Comparison of ENCODE assay signal across 8 cellular contexts in the genomic region with DNA sequence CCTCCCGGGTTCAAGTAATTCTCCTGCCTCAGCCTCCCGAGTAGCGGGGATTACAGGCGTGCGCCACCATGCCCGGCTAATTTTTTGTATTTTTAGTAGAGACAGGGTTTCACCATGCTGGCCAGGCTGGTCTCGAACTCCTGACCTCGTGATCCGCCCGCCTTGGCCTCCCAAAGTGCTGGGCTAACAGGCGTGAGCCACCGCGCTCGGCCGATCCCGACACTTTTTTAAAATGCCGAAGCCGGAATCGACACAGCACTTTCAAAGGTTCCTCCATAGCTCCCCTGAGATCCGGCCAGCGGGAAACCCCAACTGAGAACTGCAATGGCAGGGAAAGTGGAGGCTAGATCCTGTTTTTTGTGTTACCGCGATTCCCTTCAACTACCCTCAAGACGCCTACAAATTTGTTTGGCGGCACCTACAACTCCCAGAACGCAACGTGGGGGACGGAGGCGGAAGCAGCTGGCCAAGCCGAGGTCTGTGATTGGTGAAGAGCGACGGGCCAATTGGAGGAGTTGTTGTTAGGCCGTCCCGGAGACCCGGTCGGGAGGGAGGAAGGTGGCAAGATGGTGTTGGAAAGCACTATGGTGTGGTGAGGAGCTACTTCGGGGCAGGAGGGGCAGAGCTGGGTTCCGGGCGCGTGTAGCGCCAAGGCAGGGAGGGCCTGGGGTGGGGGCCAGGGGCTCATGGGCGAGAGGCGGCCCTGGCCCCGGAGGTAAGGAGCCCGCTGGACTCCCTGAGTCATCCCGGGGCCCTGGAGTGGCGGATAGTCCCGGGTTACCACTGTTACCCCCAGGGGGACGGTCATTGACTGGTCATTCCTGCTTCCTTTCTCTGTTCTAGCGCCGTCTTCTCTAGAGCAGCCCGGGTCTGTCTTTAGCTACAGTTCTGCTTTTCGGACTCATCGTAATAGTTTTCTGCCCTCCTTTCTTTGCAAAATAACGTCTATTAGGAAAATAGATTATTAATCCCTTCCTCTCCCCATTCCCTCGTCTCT. TPM values are rescaled to one million over a fixed set of nuclear protein-coding genes. Genes with fewer than 3 reads are reported as not detected.
DNase-seq lines count a peak whose midpoint lies in the region; ATAC-seq and TF ChIP-seq lines count a peak whose summit lies in the region.

A gene (plus strand): TSS at position 518 of the 997 bp plus-strand sequence. CDS start 49 bp downstream, at position 567.

- H3K9me3 ChIP-seq in CD4-positive, alpha-beta memory T cell (ENCODE audit: control insufficient read depth in 1 of 2, low read length in 2 of 2) = no peaks in the 10 kb centered on the region
- no peaks in the 10 kb centered on the region for H3K9me3 ChIP-seq in lung (ENCODE audit: control insufficient read depth in 2 of 2, insufficient read depth in 1 of 2, low read length in 1 of 2)

- peaks cover 26% of the 10 kb centered on the region for H3K4me1 ChIP-seq in CD4-positive, alpha-beta memory T cell (ENCODE audit: insufficient read depth, low read length)
- peaks cover 2 to 11% of the 10 kb centered on the region in 2 donors for H3K4me1 ChIP-seq in lung (ENCODE audit: control insufficient read depth in 2 of 2, insufficient read depth in 2 of 2, low read length in 2 of 2)

- TF ChIP-seq CTCF in lung (IDR thresholded peaks at IDR 0.05; ENCODE audit: control extremely low read depth, extremely low read depth) = no peak

- intact Hi-C loops in CD4-positive, alpha-beta memory T cell (cut with micrococcal nuclease) = loop anchor here (1.0 to 5.0 kb wide), 4 partner anchors 27 to 97 kb away; a partner anchor contains a TSS

- ATAC-seq in GM19463 (IDR thresholded peaks at IDR 0.05; ENCODE audit: unreplicated experiment) (peak; percentile 95), lung (ENCODE audit: insufficient read depth, low FRiP score) (peak; percentile 98)

- CTCF ChIA-PET in CD4-positive, alpha-beta memory T cell (lab: Charles Lee; ENCODE audit: partially characterized antibody) = interaction anchor here (0.5 to 2.3 kb wide), 9 partner anchors 10 to 155 kb away, joined by 3 to 10 read pairs (median 4); a partner anchor contains a TSS

- H3K9me3 Mint-ChIP-seq in CD4-positive, alpha-beta memory T cell = peaks cover 0 to 3% (median 0%) of the 10 kb centered on the region in 8 donors

- peak; percentile 93 to 96 (median 94) for DNase-seq in CD4-positive, alpha-beta memory T cell
- DNase-seq in HS-27A (ENCODE audit: low read depth) (peak; percentile 85), NK-92 (lab: John Stamatoyannopoulos, UW; ENCODE audit: unreplicated experiment) (peak; percentile 65), lung (ENCODE audit: low spot score) (peak; percentile 96)
- peak; percentile 84 to 86 for DNase-seq in activated CD8-positive, alpha-beta memory T cell treated with anti-CD3 and anti-CD28 coated beads for 1 hour (ENCODE audit: extremely low read depth in 1 of 2, low read depth in 1 of 2)
- DNase-seq in effector CD8-positive, alpha-beta T cell (lab: John Stamatoyannopoulos, UW) = peak; percentile 85
- peak; percentile 71 to 86 (median 86) for DNase-seq in stimulated activated CD4-positive, alpha-beta T cell treated with anti-CD3 and anti-CD28 coated beads, TNF-alpha, amount 100 ng/mL, for 4 hours (ENCODE audit: low read depth in 3 of 3)

- no peaks in the 10 kb centered on the region for H3K36me3 ChIP-seq in CD4-positive, alpha-beta memory T cell (ENCODE audit: insufficient read depth, low read length)
- peaks cover 0 to 5% of the 10 kb centered on the region in 2 donors for H3K36me3 ChIP-seq in lung (ENCODE audit: control insufficient read depth in 2 of 2, insufficient read depth in 2 of 2, low read length in 2 of 2)

- peaks cover 2 to 12% of the 10 kb centered on the region in 2 donors for H3K36me3 Mint-ChIP-seq in CD4-positive, alpha-beta memory T cell

- H3K27ac ChIP-seq in CD4-positive, alpha-beta memory T cell (ENCODE audit: low read depth, low read length) = peak within 1 kb of the TSS; percentile 65
- H3K27ac ChIP-seq in lung (ENCODE audit: low read depth in 1 of 2, low read length in 1 of 2) = peak within 1 kb of the TSS; percentile 89 to 95

- H3K4me3 Mint-ChIP-seq in CD4-positive, alpha-beta memory T cell = peak within 1 kb of the TSS; percentile 92 to 100 (median 96)

- POLR2A ChIA-PET in CD4-positive, alpha-beta memory T cell (lab: Charles Lee; ENCODE audit: partially characterized antibody) = interaction anchor here (0.5 to 2.3 kb wide), 19 partner anchors 8 to 1367 kb away, joined by 3 to 25 read pairs (median 5); a partner anchor contains a TSS

- peaks cover 25 to 47% (median 34%) of the 10 kb centered on the region in 4 donors for H3K4me1 Mint-ChIP-seq in CD4-positive, alpha-beta memory T cell

- H3K4me3 ChIP-seq in CD4-positive, alpha-beta memory T cell (ENCODE audit: low read length in 2 of 2) = peak within 1 kb of the TSS; percentile 53 to 88
- peak within 1 kb of the TSS; percentile 60 for H3K4me3 ChIP-seq in lung

- H3K27me3 ChIP-seq in CD4-positive, alpha-beta memory T cell (ENCODE audit: insufficient read depth, low read length) = no peaks in the 10 kb centered on the region
- H3K27me3 ChIP-seq in lung (ENCODE audit: control insufficient read depth, insufficient read depth) = no peaks in the 10 kb centered on the region

- no peaks in the 10 kb centered on the region for H3K27me3 Mint-ChIP-seq in CD4-positive, alpha-beta memory T cell

- WGBS in lung, 2 donors = 7 to 9% methylated on average over 55 to 56 of the region's 56 CpGs

- H3K27ac Mint-ChIP-seq in CD4-positive, alpha-beta memory T cell = peak within 1 kb of the TSS; percentile 95 to 99 (median 97)

RNA-seq across cellular contexts. Expression of the gene that starts here (rescaled TPM):
- 100 to 1,000 TPM; 143 to 151 TPM for total RNA-seq in CD4-positive, alpha-beta memory T cell
- polyA plus RNA-seq in CD4-positive, alpha-beta memory T cell = 100 to 1,000 TPM; 242 to 380 TPM
- 100 to 1,000 TPM in 1 of 2 donors, 10 to 100 TPM in 1; 96.9 to 147 TPM for total RNA-seq in lung
- 100 to 1,000 TPM; 209 to 212 TPM for polyA plus RNA-seq in lung

Comparison
In these comparisons a context has a peak if more than half of its experiments do, and no peak if none do; other contexts are left out.
1. Peak in every context shown above with its lines: DNase-seq, ATAC-seq, H3K4me3 ChIP-seq and H3K27ac ChIP-seq.